8 cellular contexts compared by ENCODE assay signal in genomic region chr9:124415852-124416484, GRCh38. TPM values are rescaled to one million over a fixed set of nuclear protein-coding genes. Genes with fewer than 3 reads are reported as not detected.
DNase-seq lines count a peak whose midpoint lies in the region; ATAC-seq and TF ChIP-seq lines count a peak whose summit lies in the region.

No MANE protein-coding gene starts in this region.

- TF ChIP-seq CTCF in C4-2B (conservative IDR thresholded peaks at IDR 0.05) (0 out of 2 replicates have a peak, but pooled peaks have one; percentile 61), brain microvascular endothelial cell (IDR thresholded peaks at IDR 0.05; ENCODE audit: low read depth, low read length, missing control alignments) (no peak), foreskin keratinocyte (conservative IDR thresholded peaks at IDR 0.05) (no peak)

- H3K36me3 ChIP-seq in brain microvascular endothelial cell (replicated peaks), result peaks cover 26% of the 10 kb centered on the region

- peaks cover 29% of the 10 kb centered on the region for H3K36me3 Mint-ChIP-seq in natural killer cell treated with Interleukin-12 subunit alpha and Interleukin-12 subunit beta and Interleukin-15 and Interleukin-18, amount 100 ng/mL, for 72 hours

- DNase-seq in brain microvascular endothelial cell (no peak), foreskin keratinocyte (no peak)
- DNase-seq in natural killer cell treated with Interleukin-12 subunit alpha and Interleukin-12 subunit beta and Interleukin-15 and Interleukin-18, amount 100 ng/mL, for 72 hours (ENCODE audit: low spot score), result no peak

- no peaks in the 10 kb centered on the region for H3K9me3 Mint-ChIP-seq in natural killer cell treated with Interleukin-12 subunit alpha and Interleukin-12 subunit beta and Interleukin-15 and Interleukin-18, amount 100 ng/mL, for 72 hours

- ATAC-seq in HG03135 (IDR thresholded peaks at IDR 0.05; ENCODE audit: unreplicated experiment) (peak; percentile 3), GM18517 (IDR thresholded peaks at IDR 0.05; ENCODE audit: unreplicated experiment) (no peak), foreskin keratinocyte (no peak), GM21390 (IDR thresholded peaks at IDR 0.05; ENCODE audit: unreplicated experiment) (no peak), HG03571 (IDR thresholded peaks at IDR 0.05; ENCODE audit: unreplicated experiment) (no peak)
- no peak for ATAC-seq in natural killer cell treated with Interleukin-12 subunit alpha and Interleukin-12 subunit beta and Interleukin-15 and Interleukin-18, amount 100 ng/mL, for 72 hours

- H3K27me3 ChIP-seq in brain microvascular endothelial cell (replicated peaks) (no peaks in the 10 kb centered on the region), foreskin keratinocyte (no peaks in the 10 kb centered on the region)

- H3K4me1 Mint-ChIP-seq in natural killer cell treated with Interleukin-12 subunit alpha and Interleukin-12 subunit beta and Interleukin-15 and Interleukin-18, amount 100 ng/mL, for 72 hours (ENCODE audit: low read depth in 2 of 2), result peaks cover 28 to 33% of the 10 kb centered on the region in 2 donors

- peaks cover 18% of the 10 kb centered on the region for H3K4me1 ChIP-seq in foreskin keratinocyte

- in situ Hi-C loops in brain microvascular endothelial cell (cut with HindIII; ENCODE audit: low pct_ligation_motif_present, low sequenced_read_pairs), result no loop called here

- H3K4me3 ChIP-seq in brain microvascular endothelial cell (ENCODE audit: low read depth, low read length), result peak overlapping the region; percentile 100

- peak overlapping the region; percentile 96 for H3K4me3 Mint-ChIP-seq in natural killer cell treated with Interleukin-12 subunit alpha and Interleukin-12 subunit beta and Interleukin-15 and Interleukin-18, amount 100 ng/mL, for 72 hours

- peak overlapping the region; percentile 90 to 96 for H3K27ac Mint-ChIP-seq in natural killer cell treated with Interleukin-12 subunit alpha and Interleukin-12 subunit beta and Interleukin-15 and Interleukin-18, amount 100 ng/mL, for 72 hours

- H3K27ac ChIP-seq in C4-2B (peak overlapping the region; percentile 87), brain microvascular endothelial cell (no peak overlapping the region), foreskin keratinocyte (no peak overlapping the region)

- H3K27me3 Mint-ChIP-seq in natural killer cell treated with Interleukin-12 subunit alpha and Interleukin-12 subunit beta and Interleukin-15 and Interleukin-18, amount 100 ng/mL, for 72 hours, result no peaks in the 10 kb centered on the region

RNA-seq across cellular contexts. Expression of gene PSMB7, which starts 0.7 kb away (rescaled TPM):
- total RNA-seq in natural killer cell treated with Interleukin-12 subunit alpha and Interleukin-12 subunit beta and Interleukin-15 and Interleukin-18, amount 100 ng/mL, for 72 hours, result 100 to 1,000 TPM; 145 to 147 TPM
- 249 and 276 TPM in 2 replicates for total RNA-seq in foreskin keratinocyte
- polyA plus RNA-seq in foreskin keratinocyte, result 362 and 369 TPM in 2 replicates

RNA-seq across cellular contexts. Expression of gene ADGRD2, which starts 34.3 kb away (rescaled TPM):
- total RNA-seq in natural killer cell treated with Interleukin-12 subunit alpha and Interleukin-12 subunit beta and Interleukin-15 and Interleukin-18, amount 100 ng/mL, for 72 hours, result not detected
- 0.07 TPM in 1 of 2 replicates, not detected in the other for total RNA-seq in foreskin keratinocyte
- 0.04 and 0.11 TPM in 2 replicates for polyA plus RNA-seq in foreskin keratinocyte
